1 cellular context compared by ENCODE assay signal in the genomic region with DNA sequence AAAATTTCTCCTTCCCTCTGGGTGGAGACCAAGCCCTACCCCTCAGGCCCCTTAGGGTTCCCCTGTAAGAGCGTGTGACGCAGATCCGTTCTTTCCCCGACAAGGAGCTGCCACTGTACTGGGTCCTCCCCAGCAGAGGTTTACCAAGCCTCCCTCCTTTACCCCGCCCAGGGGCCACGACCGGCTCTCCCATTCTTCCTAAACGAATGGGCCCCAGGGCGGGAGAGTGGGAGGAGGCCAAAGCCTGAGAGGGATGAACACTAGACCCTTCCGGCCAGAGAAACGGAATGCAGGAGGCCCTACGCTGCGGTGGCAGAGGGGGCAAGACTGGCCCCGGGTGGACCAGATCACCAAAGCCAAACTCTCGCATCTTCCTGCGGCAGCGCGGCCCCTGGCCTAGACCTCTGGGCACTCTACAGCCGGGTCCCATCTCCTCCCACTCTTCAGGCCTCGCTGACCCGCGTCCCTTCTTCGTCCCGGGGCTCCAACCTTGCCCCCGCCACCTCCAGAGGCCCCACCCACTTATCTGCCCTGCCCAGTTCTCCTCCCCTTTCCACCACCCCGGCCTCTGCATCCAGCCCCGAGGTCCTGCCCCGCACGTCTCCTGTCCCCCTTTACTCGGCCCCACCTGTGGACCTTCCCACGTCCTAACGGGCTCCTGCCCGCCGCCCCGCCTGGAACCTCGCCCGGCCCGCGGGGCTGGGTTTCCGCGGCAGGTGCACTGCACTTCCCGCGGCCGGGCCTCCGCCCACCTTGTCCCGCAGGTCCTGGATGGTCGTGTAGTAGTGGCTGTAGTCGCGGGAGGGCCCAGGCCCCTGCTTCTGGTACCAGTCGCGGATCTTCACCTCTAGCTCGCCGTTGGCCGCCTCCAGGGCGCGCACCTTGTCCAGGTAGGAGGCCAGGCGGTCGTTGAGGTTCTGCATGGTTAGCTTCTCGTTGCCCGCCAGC.
TF ChIP-seq lines count a peak whose summit lies in the region.

No MANE protein-coding gene starts in this region.

TF ChIP-seq in K562, 482 proteins besides CTCF, POLR2A, EP300 and RAD21 (continued from another document and continues in another):
- no peak for TF ChIP-seq CHD4 (IDR thresholded peaks at IDR 0.05; ENCODE audit: insufficient read depth, insufficient replicate concordance, low read depth, low read length, poor library complexity, severe bottlenecking)
- TF ChIP-seq RUNX1 (IDR thresholded peaks at IDR 0.05; ENCODE audit: low read depth): 0 out of 2 replicates have a peak, but pooled peaks have one; percentile 20
- TF ChIP-seq CBX5 (IDR thresholded peaks at IDR 0.05; ENCODE audit: borderline replicate concordance, low read depth): no peak
- TF ChIP-seq ZNF561 (CRISPR knock-in tag; conservative IDR thresholded peaks at IDR 0.05): no peak
- no peak for TF ChIP-seq PRPF4 (IDR thresholded peaks at IDR 0.05; ENCODE audit: insufficient read depth, low read depth, low read length, poor library complexity, severe bottlenecking)
- TF ChIP-seq, protein P1, sequence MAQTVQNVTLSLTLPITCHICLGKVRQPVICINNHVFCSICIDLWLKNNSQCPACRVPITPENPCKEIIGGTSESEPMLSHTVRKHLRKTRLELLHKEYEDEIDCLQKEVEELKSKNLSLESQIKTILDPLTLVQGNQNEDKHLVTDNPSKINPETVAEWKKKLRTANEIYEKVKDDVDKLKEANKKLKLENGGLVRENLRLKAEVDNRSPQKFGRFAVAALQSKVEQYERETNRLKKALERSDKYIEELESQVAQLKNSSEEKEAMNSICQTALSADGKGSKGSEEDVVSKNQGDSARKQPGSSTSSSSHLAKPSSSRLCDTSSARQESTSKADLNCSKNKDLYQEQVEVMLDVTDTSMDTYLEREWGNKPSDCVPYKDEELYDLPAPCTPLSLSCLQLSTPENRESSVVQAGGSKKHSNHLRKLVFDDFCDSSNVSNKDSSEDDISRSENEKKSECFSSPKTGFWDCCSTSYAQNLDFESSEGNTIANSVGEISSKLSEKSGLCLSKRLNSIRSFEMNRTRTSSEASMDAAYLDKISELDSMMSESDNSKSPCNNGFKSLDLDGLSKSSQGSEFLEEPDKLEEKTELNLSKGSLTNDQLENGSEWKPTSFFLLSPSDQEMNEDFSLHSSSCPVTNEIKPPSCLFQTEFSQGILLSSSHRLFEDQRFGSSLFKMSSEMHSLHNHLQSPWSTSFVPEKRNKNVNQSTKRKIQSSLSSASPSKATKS (CRISPR knock-in tag; IDR thresholded peaks at IDR 0.05): no peak
- peak; percentile 47 to 74; a peak in 3 of 4 replicates for TF ChIP-seq MAZ (CRISPR knock-in tag; conservative IDR thresholded peaks at IDR 0.05 in 1 of 2, IDR thresholded peaks at IDR 0.05 in 1 of 2)
- TF ChIP-seq, protein P2, sequence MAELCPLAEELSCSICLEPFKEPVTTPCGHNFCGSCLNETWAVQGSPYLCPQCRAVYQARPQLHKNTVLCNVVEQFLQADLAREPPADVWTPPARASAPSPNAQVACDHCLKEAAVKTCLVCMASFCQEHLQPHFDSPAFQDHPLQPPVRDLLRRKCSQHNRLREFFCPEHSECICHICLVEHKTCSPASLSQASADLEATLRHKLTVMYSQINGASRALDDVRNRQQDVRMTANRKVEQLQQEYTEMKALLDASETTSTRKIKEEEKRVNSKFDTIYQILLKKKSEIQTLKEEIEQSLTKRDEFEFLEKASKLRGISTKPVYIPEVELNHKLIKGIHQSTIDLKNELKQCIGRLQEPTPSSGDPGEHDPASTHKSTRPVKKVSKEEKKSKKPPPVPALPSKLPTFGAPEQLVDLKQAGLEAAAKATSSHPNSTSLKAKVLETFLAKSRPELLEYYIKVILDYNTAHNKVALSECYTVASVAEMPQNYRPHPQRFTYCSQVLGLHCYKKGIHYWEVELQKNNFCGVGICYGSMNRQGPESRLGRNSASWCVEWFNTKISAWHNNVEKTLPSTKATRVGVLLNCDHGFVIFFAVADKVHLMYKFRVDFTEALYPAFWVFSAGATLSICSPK (IDR thresholded peaks at IDR 0.05; ENCODE audit: borderline replicate concordance): no peak
- TF ChIP-seq TAF9B (IDR thresholded peaks at IDR 0.05; ENCODE audit: partially characterized antibody): no peak
- TF ChIP-seq ZNF282 (CRISPR knock-in tag; IDR thresholded peaks at IDR 0.05): no peak
- TF ChIP-seq ZNF589 (CRISPR knock-in tag; IDR thresholded peaks at IDR 0.05; ENCODE audit: low read depth): no peak
- peak; percentile 41 for TF ChIP-seq HMGN3 (IDR thresholded peaks at IDR 0.05; ENCODE audit: borderline replicate concordance, extremely low read depth, insufficient read length, low read depth, low read length)
- no peak for TF ChIP-seq TAF7 (tag; IDR thresholded peaks at IDR 0.05)
- TF ChIP-seq ZNF551 (CRISPR knock-in tag; IDR thresholded peaks at IDR 0.05): no peak
- TF ChIP-seq, protein P3, sequence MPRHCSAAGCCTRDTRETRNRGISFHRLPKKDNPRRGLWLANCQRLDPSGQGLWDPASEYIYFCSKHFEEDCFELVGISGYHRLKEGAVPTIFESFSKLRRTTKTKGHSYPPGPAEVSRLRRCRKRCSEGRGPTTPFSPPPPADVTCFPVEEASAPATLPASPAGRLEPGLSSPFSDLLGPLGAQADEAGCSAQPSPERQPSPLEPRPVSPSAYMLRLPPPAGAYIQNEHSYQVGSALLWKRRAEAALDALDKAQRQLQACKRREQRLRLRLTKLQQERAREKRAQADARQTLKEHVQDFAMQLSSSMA (CRISPR knock-in tag; IDR thresholded peaks at IDR 0.05): peak; percentile 80; the same call in 1 of the 2 replicates
- TF ChIP-seq SAFB2 (IDR thresholded peaks at IDR 0.05; ENCODE audit: borderline replicate concordance, low read depth, low read length, severe bottlenecking): no peak
- TF ChIP-seq POLR2AphosphoS2 (IDR thresholded peaks at IDR 0.05; ENCODE audit: low read length): no peak
- no peak for TF ChIP-seq CAMTA2 (CRISPR knock-in tag; conservative IDR thresholded peaks at IDR 0.05)
- no peak for TF ChIP-seq MEF2A (IDR thresholded peaks at IDR 0.05; ENCODE audit: control insufficient read depth, low read depth, low read length)
- no peak for TF ChIP-seq ZNF24 (IDR thresholded peaks at IDR 0.05)
- TF ChIP-seq CHD1 (IDR thresholded peaks at IDR 0.05; ENCODE audit: low read length): peak; percentile 26
- no peak for TF ChIP-seq ZZZ3 (IDR thresholded peaks at IDR 0.05)
- TF ChIP-seq, protein P4, sequence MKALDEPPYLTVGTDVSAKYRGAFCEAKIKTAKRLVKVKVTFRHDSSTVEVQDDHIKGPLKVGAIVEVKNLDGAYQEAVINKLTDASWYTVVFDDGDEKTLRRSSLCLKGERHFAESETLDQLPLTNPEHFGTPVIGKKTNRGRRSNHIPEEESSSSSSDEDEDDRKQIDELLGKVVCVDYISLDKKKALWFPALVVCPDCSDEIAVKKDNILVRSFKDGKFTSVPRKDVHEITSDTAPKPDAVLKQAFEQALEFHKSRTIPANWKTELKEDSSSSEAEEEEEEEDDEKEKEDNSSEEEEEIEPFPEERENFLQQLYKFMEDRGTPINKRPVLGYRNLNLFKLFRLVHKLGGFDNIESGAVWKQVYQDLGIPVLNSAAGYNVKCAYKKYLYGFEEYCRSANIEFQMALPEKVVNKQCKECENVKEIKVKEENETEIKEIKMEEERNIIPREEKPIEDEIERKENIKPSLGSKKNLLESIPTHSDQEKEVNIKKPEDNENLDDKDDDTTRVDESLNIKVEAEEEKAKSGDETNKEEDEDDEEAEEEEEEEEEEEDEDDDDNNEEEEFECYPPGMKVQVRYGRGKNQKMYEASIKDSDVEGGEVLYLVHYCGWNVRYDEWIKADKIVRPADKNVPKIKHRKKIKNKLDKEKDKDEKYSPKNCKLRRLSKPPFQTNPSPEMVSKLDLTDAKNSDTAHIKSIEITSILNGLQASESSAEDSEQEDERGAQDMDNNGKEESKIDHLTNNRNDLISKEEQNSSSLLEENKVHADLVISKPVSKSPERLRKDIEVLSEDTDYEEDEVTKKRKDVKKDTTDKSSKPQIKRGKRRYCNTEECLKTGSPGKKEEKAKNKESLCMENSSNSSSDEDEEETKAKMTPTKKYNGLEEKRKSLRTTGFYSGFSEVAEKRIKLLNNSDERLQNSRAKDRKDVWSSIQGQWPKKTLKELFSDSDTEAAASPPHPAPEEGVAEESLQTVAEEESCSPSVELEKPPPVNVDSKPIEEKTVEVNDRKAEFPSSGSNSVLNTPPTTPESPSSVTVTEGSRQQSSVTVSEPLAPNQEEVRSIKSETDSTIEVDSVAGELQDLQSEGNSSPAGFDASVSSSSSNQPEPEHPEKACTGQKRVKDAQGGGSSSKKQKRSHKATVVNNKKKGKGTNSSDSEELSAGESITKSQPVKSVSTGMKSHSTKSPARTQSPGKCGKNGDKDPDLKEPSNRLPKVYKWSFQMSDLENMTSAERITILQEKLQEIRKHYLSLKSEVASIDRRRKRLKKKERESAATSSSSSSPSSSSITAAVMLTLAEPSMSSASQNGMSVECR (CRISPR knock-in tag; IDR thresholded peaks at IDR 0.05): 0 out of 2 replicates have a peak, but pooled peaks have one; percentile 9
- TF ChIP-seq ZNF785 (CRISPR knock-in tag; IDR thresholded peaks at IDR 0.05): no peak
- TF ChIP-seq ETS2 (tag; IDR thresholded peaks at IDR 0.05; ENCODE audit: borderline replicate concordance, poor library complexity, severe bottlenecking): no peak
- TF ChIP-seq SP2 (IDR thresholded peaks at IDR 0.05; ENCODE audit: extremely low read depth, low read depth, low read length, poor library complexity, severe bottlenecking): no peak
- TF ChIP-seq, protein P5, sequence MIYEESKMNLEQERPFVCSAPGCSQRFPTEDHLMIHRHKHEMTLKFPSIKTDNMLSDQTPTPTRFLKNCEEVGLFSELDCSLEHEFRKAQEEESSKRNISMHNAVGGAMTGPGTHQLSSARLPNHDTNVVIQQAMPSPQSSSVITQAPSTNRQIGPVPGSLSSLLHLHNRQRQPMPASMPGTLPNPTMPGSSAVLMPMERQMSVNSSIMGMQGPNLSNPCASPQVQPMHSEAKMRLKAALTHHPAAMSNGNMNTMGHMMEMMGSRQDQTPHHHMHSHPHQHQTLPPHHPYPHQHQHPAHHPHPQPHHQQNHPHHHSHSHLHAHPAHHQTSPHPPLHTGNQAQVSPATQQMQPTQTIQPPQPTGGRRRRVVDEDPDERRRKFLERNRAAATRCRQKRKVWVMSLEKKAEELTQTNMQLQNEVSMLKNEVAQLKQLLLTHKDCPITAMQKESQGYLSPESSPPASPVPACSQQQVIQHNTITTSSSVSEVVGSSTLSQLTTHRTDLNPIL (CRISPR knock-in tag; IDR thresholded peaks at IDR 0.05): no peak
- no peak for TF ChIP-seq CHD2 (IDR thresholded peaks at IDR 0.05; ENCODE audit: low read depth, low read length)
- TF ChIP-seq, protein P6, sequence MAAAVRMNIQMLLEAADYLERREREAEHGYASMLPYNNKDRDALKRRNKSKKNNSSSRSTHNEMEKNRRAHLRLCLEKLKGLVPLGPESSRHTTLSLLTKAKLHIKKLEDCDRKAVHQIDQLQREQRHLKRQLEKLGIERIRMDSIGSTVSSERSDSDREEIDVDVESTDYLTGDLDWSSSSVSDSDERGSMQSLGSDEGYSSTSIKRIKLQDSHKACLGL (CRISPR knock-in tag; IDR thresholded peaks at IDR 0.05; ENCODE audit: borderline replicate concordance, poor library complexity, severe bottlenecking): no peak
- 0 out of 2 replicates have a peak, but pooled peaks have one; percentile 14 for TF ChIP-seq GABPB1 (CRISPR knock-in tag; IDR thresholded peaks at IDR 0.05)
- TF ChIP-seq, protein P7, sequence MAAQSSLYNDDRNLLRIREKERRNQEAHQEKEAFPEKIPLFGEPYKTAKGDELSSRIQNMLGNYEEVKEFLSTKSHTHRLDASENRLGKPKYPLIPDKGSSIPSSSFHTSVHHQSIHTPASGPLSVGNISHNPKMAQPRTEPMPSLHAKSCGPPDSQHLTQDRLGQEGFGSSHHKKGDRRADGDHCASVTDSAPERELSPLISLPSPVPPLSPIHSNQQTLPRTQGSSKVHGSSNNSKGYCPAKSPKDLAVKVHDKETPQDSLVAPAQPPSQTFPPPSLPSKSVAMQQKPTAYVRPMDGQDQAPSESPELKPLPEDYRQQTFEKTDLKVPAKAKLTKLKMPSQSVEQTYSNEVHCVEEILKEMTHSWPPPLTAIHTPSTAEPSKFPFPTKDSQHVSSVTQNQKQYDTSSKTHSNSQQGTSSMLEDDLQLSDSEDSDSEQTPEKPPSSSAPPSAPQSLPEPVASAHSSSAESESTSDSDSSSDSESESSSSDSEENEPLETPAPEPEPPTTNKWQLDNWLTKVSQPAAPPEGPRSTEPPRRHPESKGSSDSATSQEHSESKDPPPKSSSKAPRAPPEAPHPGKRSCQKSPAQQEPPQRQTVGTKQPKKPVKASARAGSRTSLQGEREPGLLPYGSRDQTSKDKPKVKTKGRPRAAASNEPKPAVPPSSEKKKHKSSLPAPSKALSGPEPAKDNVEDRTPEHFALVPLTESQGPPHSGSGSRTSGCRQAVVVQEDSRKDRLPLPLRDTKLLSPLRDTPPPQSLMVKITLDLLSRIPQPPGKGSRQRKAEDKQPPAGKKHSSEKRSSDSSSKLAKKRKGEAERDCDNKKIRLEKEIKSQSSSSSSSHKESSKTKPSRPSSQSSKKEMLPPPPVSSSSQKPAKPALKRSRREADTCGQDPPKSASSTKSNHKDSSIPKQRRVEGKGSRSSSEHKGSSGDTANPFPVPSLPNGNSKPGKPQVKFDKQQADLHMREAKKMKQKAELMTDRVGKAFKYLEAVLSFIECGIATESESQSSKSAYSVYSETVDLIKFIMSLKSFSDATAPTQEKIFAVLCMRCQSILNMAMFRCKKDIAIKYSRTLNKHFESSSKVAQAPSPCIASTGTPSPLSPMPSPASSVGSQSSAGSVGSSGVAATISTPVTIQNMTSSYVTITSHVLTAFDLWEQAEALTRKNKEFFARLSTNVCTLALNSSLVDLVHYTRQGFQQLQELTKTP (IDR thresholded peaks at IDR 0.05; ENCODE audit: low read depth in 1 of 2, partially characterized antibody in 2 of 2): peak in 1 of 2 experiments; percentile 55
- TF ChIP-seq ZFP36 (IDR thresholded peaks at IDR 0.05; ENCODE audit: low read depth, low read length, partially characterized antibody): no peak
- TF ChIP-seq, protein P8, sequence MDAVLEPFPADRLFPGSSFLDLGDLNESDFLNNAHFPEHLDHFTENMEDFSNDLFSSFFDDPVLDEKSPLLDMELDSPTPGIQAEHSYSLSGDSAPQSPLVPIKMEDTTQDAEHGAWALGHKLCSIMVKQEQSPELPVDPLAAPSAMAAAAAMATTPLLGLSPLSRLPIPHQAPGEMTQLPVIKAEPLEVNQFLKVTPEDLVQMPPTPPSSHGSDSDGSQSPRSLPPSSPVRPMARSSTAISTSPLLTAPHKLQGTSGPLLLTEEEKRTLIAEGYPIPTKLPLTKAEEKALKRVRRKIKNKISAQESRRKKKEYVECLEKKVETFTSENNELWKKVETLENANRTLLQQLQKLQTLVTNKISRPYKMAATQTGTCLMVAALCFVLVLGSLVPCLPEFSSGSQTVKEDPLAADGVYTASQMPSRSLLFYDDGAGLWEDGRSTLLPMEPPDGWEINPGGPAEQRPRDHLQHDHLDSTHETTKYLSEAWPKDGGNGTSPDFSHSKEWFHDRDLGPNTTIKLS (IDR thresholded peaks at IDR 0.05; ENCODE audit: borderline replicate concordance, low read depth): no peak
